ENCODE assay signal across 1 cellular context in genomic region chr10:45418859-45419672, GRCh38.
TF ChIP-seq lines count a peak whose summit lies in the region.

No MANE protein-coding gene starts in this region.

TF ChIP-seq in HepG2, 621 proteins besides CTCF, POLR2A, EP300 and RAD21 (continued from another document and continues in another):
- peak; percentile 19; the same call in 1 of the 2 replicates for TF ChIP-seq ARID4A (CRISPR knock-in tag; IDR thresholded peaks at IDR 0.05; ENCODE audit: borderline replicate concordance)
- TF ChIP-seq ZNF770 (CRISPR knock-in tag; IDR thresholded peaks at IDR 0.05): peak; percentile 95
- 0 out of 2 replicates have a peak, but pooled peaks have one; percentile 52 for TF ChIP-seq ZNF772 (CRISPR knock-in tag; IDR thresholded peaks at IDR 0.05)
- peak; percentile 98 for TF ChIP-seq NAIF1 (CRISPR knock-in tag; IDR thresholded peaks at IDR 0.05; ENCODE audit: borderline replicate concordance)
- no peak for TF ChIP-seq SOX5 (CRISPR knock-in tag; IDR thresholded peaks at IDR 0.05; ENCODE audit: borderline replicate concordance)
- TF ChIP-seq MAX (IDR thresholded peaks at IDR 0.05): no peak; the same call in 1 of the 2 replicates
- 0 out of 2 replicates have a peak, but pooled peaks have one; percentile 33 for TF ChIP-seq TMF1 (CRISPR knock-in tag; IDR thresholded peaks at IDR 0.05; ENCODE audit: low read depth)
- TF ChIP-seq ZNF709 (CRISPR knock-in tag; IDR thresholded peaks at IDR 0.05): 0 out of 2 replicates have a peak, but pooled peaks have one; percentile 12
- TF ChIP-seq ZNF225 (CRISPR knock-in tag; IDR thresholded peaks at IDR 0.05): no peak
- peak; percentile 64; the same call in 1 of the 2 replicates for TF ChIP-seq MYPOP (CRISPR knock-in tag; IDR thresholded peaks at IDR 0.05)
- 0 out of 2 replicates have a peak, but pooled peaks have one; percentile 34 for TF ChIP-seq SPEN (CRISPR knock-in tag; IDR thresholded peaks at IDR 0.05; ENCODE audit: low read depth)
- TF ChIP-seq USF2 (IDR thresholded peaks at IDR 0.05; ENCODE audit: low read depth, low read length): no peak
- TF ChIP-seq USF2 (CRISPR knock-in tag; IDR thresholded peaks at IDR 0.05; ENCODE audit: borderline replicate concordance): no peak
- no peak for TF ChIP-seq ZNF550 (CRISPR knock-in tag; IDR thresholded peaks at IDR 0.05; ENCODE audit: borderline replicate concordance)
- peak; percentile 19; the same call in 1 of the 2 replicates for TF ChIP-seq PATZ1 (CRISPR knock-in tag; IDR thresholded peaks at IDR 0.05)
- TF ChIP-seq ZSCAN12 (CRISPR knock-in tag; IDR thresholded peaks at IDR 0.05): no peak
- no peak for TF ChIP-seq PHF5A (CRISPR knock-in tag; IDR thresholded peaks at IDR 0.05; ENCODE audit: low read depth, unreplicated experiment)
- TF ChIP-seq KAT2B (IDR thresholded peaks at IDR 0.05; ENCODE audit: borderline replicate concordance, low read depth, low read length): no peak
- TF ChIP-seq ZNF17 (CRISPR knock-in tag; IDR thresholded peaks at IDR 0.05): no peak
- TF ChIP-seq ZNF782 (CRISPR knock-in tag; IDR thresholded peaks at IDR 0.05; ENCODE audit: borderline replicate concordance): 0 out of 2 replicates have a peak, but pooled peaks have one; percentile 49
- no peak for TF ChIP-seq HOXA5 (CRISPR knock-in tag; IDR thresholded peaks at IDR 0.05)
- no peak for TF ChIP-seq ZFP82 (CRISPR knock-in tag; IDR thresholded peaks at IDR 0.05; ENCODE audit: borderline replicate concordance)
- peak; percentile 25; the same call in 1 of the 2 replicates for TF ChIP-seq GABPB1 (CRISPR knock-in tag; IDR thresholded peaks at IDR 0.05)
- no peak for TF ChIP-seq RCOR2 (CRISPR knock-in tag; IDR thresholded peaks at IDR 0.05)
- TF ChIP-seq ZNF263 (CRISPR knock-in tag; IDR thresholded peaks at IDR 0.05): 0 out of 2 replicates have a peak, but pooled peaks have one; percentile 19
- peak; percentile 36; the same call in 1 of the 2 replicates for TF ChIP-seq ZBTB38 (CRISPR knock-in tag; IDR thresholded peaks at IDR 0.05)
- TF ChIP-seq PPARG (CRISPR knock-in tag; conservative IDR thresholded peaks at IDR 0.05): no peak
- TF ChIP-seq ZNF557 (CRISPR knock-in tag; IDR thresholded peaks at IDR 0.05): no peak
- TF ChIP-seq CSRNP1 (CRISPR knock-in tag; IDR thresholded peaks at IDR 0.05): peak; percentile 40; the same call in 1 of the 2 replicates
- no peak for TF ChIP-seq FOXA3 (CRISPR knock-in tag; IDR thresholded peaks at IDR 0.05)
- TF ChIP-seq FOXO4 (CRISPR knock-in tag; conservative IDR thresholded peaks at IDR 0.05): no peak
- no peak for TF ChIP-seq ZNF839 (CRISPR knock-in tag; IDR thresholded peaks at IDR 0.05; ENCODE audit: borderline replicate concordance)
- no peak for TF ChIP-seq ZNF841 (CRISPR knock-in tag; IDR thresholded peaks at IDR 0.05; ENCODE audit: borderline replicate concordance)
- no peak for TF ChIP-seq JARID2 (CRISPR knock-in tag; IDR thresholded peaks at IDR 0.05; ENCODE audit: insufficient replicate concordance)
- no peak for TF ChIP-seq ZZZ3 (CRISPR knock-in tag; IDR thresholded peaks at IDR 0.05; ENCODE audit: borderline replicate concordance)
- no peak for TF ChIP-seq FOSL1 (CRISPR knock-in tag; IDR thresholded peaks at IDR 0.05; ENCODE audit: borderline replicate concordance)
- peak; percentile 69 for TF ChIP-seq ZNF687 (CRISPR knock-in tag; IDR thresholded peaks at IDR 0.05)
